ENCODE assay signal across 13 cellular contexts in the genomic region with DNA sequence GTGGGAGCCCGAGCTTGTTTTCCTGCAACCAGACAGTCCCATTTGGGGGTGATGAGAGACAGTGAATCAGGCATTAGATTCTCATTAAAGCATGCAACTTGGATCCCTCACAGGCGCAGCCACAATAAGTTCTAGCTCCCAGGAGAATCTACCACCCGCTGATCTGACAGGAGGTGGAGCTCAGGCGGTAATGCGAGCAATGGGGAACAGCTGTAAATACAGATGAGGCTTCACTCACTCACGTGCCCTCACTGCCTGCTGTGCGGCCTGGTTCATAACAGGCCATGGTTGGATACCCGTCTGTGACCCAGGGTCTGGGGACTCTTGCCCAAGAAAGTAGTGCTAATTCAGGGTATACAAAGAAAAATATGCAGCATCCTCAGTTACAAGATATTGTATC.
A peak's percentile ranks its signal among the peaks of the same experiment; 100 is the strongest.
DNase-seq lines count a peak whose midpoint lies in the region; ATAC-seq and TF ChIP-seq lines count a peak whose summit lies in the region.
"Had no signal": no experiment of that assay in that cellular context is flagged by ENCODE, and none has a peak within 500 bp of the region (broad histone marks: within the 10 kb centered on the region; RNA-seq: fewer than 3 reads in every experiment).

No MANE protein-coding gene starts in this region.

- H2AFZ ChIP-seq in GM23338: no peak overlapping the region

- H3K9me3 Mint-ChIP-seq in GM23338 (no peaks in the 10 kb centered on the region), glutamatergic neuron (ENCODE audit: unreplicated experiment) (peaks cover 3% of the 10 kb centered on the region), osteocyte (ENCODE audit: unreplicated experiment) (peaks cover 4% of the 10 kb centered on the region)

- H3K4me1 Mint-ChIP-seq in GM23338 (peaks cover 19% of the 10 kb centered on the region; the same call in 2 of the 3 replicates), glutamatergic neuron (ENCODE audit: low read depth, unreplicated experiment) (peaks cover 2% of the 10 kb centered on the region), osteocyte (ENCODE audit: unreplicated experiment) (peaks cover 56% of the 10 kb centered on the region)
- H3K4me1 Mint-ChIP-seq: CD14-positive monocyte had no signal

- H3K9me2 ChIP-seq in GM23338 (ENCODE audit: insufficient read depth): no peaks in the 10 kb centered on the region

- no peaks in the 10 kb centered on the region for H3K79me2 ChIP-seq in GM23338 (replicated peaks; ENCODE audit: insufficient read depth)

- H3K27me3 Mint-ChIP-seq in GM23338 (ENCODE audit: insufficient read depth, low read depth, poor library complexity): no peaks in the 10 kb centered on the region
- H3K27me3 Mint-ChIP-seq in glutamatergic neuron (ENCODE audit: unreplicated experiment): no peaks in the 10 kb centered on the region
- H3K27me3 Mint-ChIP-seq in osteocyte (ENCODE audit: unreplicated experiment): peaks cover 9% of the 10 kb centered on the region

- H3K36me3 Mint-ChIP-seq in GM23338 (ENCODE audit: low read depth) (no peaks in the 10 kb centered on the region), glutamatergic neuron (ENCODE audit: unreplicated experiment) (no peaks in the 10 kb centered on the region), osteocyte (ENCODE audit: unreplicated experiment) (peaks cover 3% of the 10 kb centered on the region)
- H3K36me3 Mint-ChIP-seq: CD14-positive monocyte had no signal

- H3K4me1 ChIP-seq in GM23338 (ENCODE audit: insufficient read depth) (peaks cover 18% of the 10 kb centered on the region), SJCRH30 (peaks cover 11% of the 10 kb centered on the region)

- H4K20me1 ChIP-seq in GM23338 (replicated peaks; ENCODE audit: insufficient read depth): no peaks in the 10 kb centered on the region

- DNase-seq in GM23338 (ENCODE audit: low spot score) (peak; percentile 33), SJCRH30 (peak; percentile 86 to 92), glutamatergic neuron (peak; percentile 28), osteocyte (ENCODE audit: extremely low spot score, unreplicated experiment) (no peak), NCI-H524 (lab: John Stamatoyannopoulos, UW) (no peak)
- DNase-seq: MM.1S, NCI-H1092 treated with DMSO at 0.1 percent for 48 hours, NCI-H446, NCI-H748 treated with DMSO at 0.1 percent for 48 hours had no signal

- H3K9me3 ChIP-seq in SJCRH30 (replicated peaks): no peaks in the 10 kb centered on the region

- H3K27me3 ChIP-seq in GM23338 (ENCODE audit: insufficient read depth): no peaks in the 10 kb centered on the region
- no peaks in the 10 kb centered on the region for H3K27me3 ChIP-seq in SJCRH30

- H3K36me3 ChIP-seq in GM23338 (ENCODE audit: insufficient read depth) (no peaks in the 10 kb centered on the region), SJCRH30 (no peaks in the 10 kb centered on the region)

- H3K4me3 ChIP-seq in GM23338 (no peak overlapping the region), SJCRH30 (no peak overlapping the region)
- H3K4me3 ChIP-seq: SK-N-MC had no signal

- no peaks in the 10 kb centered on the region for H3F3A ChIP-seq in GM23338 (replicated peaks; ENCODE audit: low read depth)

- H3K4me3 Mint-ChIP-seq in GM23338 (no peak overlapping the region), glutamatergic neuron (ENCODE audit: unreplicated experiment) (no peak overlapping the region), osteocyte (ENCODE audit: unreplicated experiment) (no peak overlapping the region)
- H3K4me3 Mint-ChIP-seq: CD14-positive monocyte had no signal

- no peak overlapping the region for H3K27ac ChIP-seq in GM23338 (ENCODE audit: low read depth)
- H3K27ac ChIP-seq in SJCRH30: peak overlapping the region; percentile 14
- H3K27ac ChIP-seq: SK-N-MC had no signal

- H3K4me2 ChIP-seq in GM23338: no peak overlapping the region

- TF ChIP-seq CTCF in GM23338 (conservative IDR thresholded peaks at IDR 0.05; ENCODE audit: low read depth in 2 of 2): no peak
- no peak for TF ChIP-seq CTCF in glutamatergic neuron (IDR thresholded peaks at IDR 0.05; ENCODE audit: partially characterized antibody, unreplicated experiment)
- no peak for TF ChIP-seq CTCF in osteocyte (IDR thresholded peaks at IDR 0.05)

- H3K27ac Mint-ChIP-seq in GM23338 (no peak overlapping the region), glutamatergic neuron (ENCODE audit: unreplicated experiment) (no peak overlapping the region), osteocyte (ENCODE audit: unreplicated experiment) (peak overlapping the region; percentile 76)
- H3K27ac Mint-ChIP-seq: CD14-positive monocyte had no signal

- ATAC-seq in GM23338: peak; percentile 64
- ATAC-seq in HG03439 (IDR thresholded peaks at IDR 0.05; ENCODE audit: unreplicated experiment): no peak
- ATAC-seq in GM21723 (IDR thresholded peaks at IDR 0.05; ENCODE audit: unreplicated experiment): no peak

TF ChIP-seq in GM23338, 12 proteins besides CTCF, POLR2A, EP300 and RAD21:
- TF ChIP-seq, protein P1, sequence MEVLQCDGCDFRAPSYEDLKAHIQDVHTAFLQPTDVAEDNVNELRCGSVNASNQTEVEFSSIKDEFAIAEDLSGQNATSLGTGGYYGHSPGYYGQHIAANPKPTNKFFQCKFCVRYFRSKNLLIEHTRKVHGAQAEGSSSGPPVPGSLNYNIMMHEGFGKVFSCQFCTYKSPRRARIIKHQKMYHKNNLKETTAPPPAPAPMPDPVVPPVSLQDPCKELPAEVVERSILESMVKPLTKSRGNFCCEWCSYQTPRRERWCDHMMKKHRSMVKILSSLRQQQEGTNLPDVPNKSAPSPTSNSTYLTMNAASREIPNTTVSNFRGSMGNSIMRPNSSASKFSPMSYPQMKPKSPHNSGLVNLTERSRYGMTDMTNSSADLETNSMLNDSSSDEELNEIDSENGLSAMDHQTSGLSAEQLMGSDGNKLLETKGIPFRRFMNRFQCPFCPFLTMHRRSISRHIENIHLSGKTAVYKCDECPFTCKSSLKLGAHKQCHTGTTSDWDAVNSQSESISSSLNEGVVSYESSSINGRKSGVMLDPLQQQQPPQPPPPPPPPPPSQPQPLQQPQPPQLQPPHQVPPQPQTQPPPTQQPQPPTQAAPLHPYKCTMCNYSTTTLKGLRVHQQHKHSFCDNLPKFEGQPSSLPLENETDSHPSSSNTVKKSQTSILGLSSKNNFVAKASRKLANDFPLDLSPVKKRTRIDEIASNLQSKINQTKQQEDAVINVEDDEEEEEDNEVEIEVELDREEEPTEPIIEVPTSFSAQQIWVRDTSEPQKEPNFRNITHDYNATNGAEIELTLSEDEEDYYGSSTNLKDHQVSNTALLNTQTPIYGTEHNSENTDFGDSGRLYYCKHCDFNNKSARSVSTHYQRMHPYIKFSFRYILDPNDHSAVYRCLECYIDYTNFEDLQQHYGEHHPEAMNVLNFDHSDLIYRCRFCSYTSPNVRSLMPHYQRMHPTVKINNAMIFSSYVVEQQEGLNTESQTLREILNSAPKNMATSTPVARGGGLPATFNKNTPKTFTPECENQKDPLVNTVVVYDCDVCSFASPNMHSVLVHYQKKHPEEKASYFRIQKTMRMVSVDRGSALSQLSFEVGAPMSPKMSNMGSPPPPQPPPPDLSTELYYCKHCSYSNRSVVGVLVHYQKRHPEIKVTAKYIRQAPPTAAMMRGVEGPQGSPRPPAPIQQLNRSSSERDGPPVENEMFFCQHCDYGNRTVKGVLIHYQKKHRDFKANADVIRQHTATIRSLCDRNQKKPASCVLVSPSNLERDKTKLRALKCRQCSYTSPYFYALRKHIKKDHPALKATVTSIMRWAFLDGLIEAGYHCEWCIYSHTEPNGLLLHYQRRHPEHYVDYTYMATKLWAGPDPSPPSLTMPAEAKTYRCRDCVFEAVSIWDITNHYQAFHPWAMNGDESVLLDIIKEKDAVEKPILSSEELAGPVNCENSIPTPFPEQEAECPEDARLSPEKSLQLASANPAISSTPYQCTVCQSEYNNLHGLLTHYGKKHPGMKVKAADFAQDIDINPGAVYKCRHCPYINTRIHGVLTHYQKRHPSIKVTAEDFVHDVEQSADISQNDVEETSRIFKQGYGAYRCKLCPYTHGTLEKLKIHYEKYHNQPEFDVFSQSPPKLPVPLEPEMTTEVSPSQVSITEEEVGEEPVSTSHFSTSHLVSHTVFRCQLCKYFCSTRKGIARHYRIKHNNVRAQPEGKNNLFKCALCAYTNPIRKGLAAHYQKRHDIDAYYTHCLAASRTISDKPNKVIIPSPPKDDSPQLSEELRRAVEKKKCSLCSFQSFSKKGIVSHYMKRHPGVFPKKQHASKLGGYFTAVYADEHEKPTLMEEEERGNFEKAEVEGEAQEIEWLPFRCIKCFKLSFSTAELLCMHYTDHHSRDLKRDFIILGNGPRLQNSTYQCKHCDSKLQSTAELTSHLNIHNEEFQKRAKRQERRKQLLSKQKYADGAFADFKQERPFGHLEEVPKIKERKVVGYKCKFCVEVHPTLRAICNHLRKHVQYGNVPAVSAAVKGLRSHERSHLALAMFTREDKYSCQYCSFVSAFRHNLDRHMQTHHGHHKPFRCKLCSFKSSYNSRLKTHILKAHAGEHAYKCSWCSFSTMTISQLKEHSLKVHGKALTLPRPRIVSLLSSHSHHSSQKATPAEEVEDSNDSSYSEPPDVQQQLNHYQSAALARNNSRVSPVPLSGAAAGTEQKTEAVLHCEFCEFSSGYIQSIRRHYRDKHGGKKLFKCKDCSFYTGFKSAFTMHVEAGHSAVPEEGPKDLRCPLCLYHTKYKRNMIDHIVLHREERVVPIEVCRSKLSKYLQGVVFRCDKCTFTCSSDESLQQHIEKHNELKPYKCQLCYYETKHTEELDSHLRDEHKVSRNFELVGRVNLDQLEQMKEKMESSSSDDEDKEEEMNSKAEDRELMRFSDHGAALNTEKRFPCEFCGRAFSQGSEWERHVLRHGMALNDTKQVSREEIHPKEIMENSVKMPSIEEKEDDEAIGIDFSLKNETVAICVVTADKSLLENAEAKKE (CRISPR knock-in tag; IDR thresholded peaks at IDR 0.05): no peak
- TF ChIP-seq, protein P2, sequence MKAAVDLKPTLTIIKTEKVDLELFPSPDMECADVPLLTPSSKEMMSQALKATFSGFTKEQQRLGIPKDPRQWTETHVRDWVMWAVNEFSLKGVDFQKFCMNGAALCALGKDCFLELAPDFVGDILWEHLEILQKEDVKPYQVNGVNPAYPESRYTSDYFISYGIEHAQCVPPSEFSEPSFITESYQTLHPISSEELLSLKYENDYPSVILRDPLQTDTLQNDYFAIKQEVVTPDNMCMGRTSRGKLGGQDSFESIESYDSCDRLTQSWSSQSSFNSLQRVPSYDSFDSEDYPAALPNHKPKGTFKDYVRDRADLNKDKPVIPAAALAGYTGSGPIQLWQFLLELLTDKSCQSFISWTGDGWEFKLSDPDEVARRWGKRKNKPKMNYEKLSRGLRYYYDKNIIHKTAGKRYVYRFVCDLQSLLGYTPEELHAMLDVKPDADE (IDR thresholded peaks at IDR 0.05): no peak
- TF ChIP-seq EZH2phosphoT487 (IDR thresholded peaks at IDR 0.05; ENCODE audit: unreplicated experiment) (no peak), POLR2AphosphoS5 (IDR thresholded peaks at IDR 0.05; ENCODE audit: low read depth) (no peak), NANOG (IDR thresholded peaks at IDR 0.05; ENCODE audit: borderline replicate concordance) (no peak)
TF ChIP-seq in GM23338: peak in this region for 0.

Comparison
In these comparisons a context has a peak if more than half of its experiments do, and no peak if none do; other contexts are left out.
1. DNase-seq: peak in GM23338 (single experiment), SJCRH30 (2 of 2) and glutamatergic neuron (single experiment); none in osteocyte (single experiment) and NCI-H524 (0 of 2).